In genomic region chr3:48830660-48831190, GRCh38 we compare ENCODE assay signal across 16 cellular contexts.
"Had no signal": no experiment of that assay in that cellular context is flagged by ENCODE, and none has a peak within 500 bp of the region (broad histone marks: within the 10 kb centered on the region; RNA-seq: fewer than 3 reads in every experiment).

No MANE protein-coding gene starts in this region.

- H3K4me3 ChIP-seq: coronary artery, dorsolateral prefrontal cortex, gastroesophageal sphincter, stomach, vagina had no signal

- H3K27me3 ChIP-seq: dorsolateral prefrontal cortex, gastroesophageal sphincter, stomach, vagina had no signal

- H3K36me3 ChIP-seq: gastroesophageal sphincter, stomach, vagina had no signal

- H3K9me3 ChIP-seq: gastroesophageal sphincter, stomach, vagina had no signal

- H3K27ac ChIP-seq: coronary artery, dorsolateral prefrontal cortex, gastroesophageal sphincter, parathyroid adenoma, stomach, vagina had no signal

- H3K4me1 ChIP-seq: parathyroid adenoma had no signal

- DNase-seq: dorsolateral prefrontal cortex; effector CD8-positive, alpha-beta T cell; foreskin fibroblast; glutamatergic neuron; mesendoderm; naive B cell; occipital lobe; right cardiac atrium; small intestine; stimulated activated CD4-positive, alpha-beta T cell treated with anti-CD3 and anti-CD28 coated beads, Interleukin-12 subunit alpha, Interleukin-12 subunit beta, amount 100 ng/mL, for 4 hours; stimulated activated naive CD4-positive, alpha-beta T cell; stomach had no signal

- ATAC-seq: gastroesophageal sphincter, right cardiac atrium had no signal
